In genomic region chr10:26725837-26726727, GRCh38 we compare ENCODE assay signal across 8 cellular contexts. TPM values are rescaled to one million over a fixed set of nuclear protein-coding genes. Genes with fewer than 3 reads are reported as not detected.
DNase-seq lines count a peak whose midpoint lies in the region; ATAC-seq, FAIRE-seq and TF ChIP-seq lines count a peak whose summit lies in the region.

No MANE protein-coding gene starts in this region.

- CTCF ChIA-PET in IMR-90 (lab: Yijun Ruan, JAX), result interaction anchor here (0.5 to 2.5 kb wide), 21 partner anchors 8 to 331 kb away, joined by 3 to 44 read pairs (median 4); partner anchors contain the start of genes ABI1 and PDSS1
- CTCF ChIA-PET in K562 (lab: Yijun Ruan, JAX; ENCODE audit: low intra/inter-chr PET ratio), result interaction anchor here (0.9 to 3.2 kb wide), 2 partner anchors 156 to 634 kb away, joined by 3 to 52 read pairs; no protein-coding TSS in a partner anchor

- no peak overlapping the region for H4K5ac ChIP-seq in IMR-90 (ENCODE audit: low read depth, low read length)

- H3K4ac ChIP-seq in IMR-90 (ENCODE audit: low read depth, low read length), result no peak overlapping the region

- ATAC-seq in IMR-90 (ENCODE audit: low read depth) (peak; percentile 81), SK-N-SH treated with all-trans-retinoic acid at 6 μM for 48 hours (peak; percentile 90), K562 (peak; percentile 81)

- H3K4me2 ChIP-seq in IMR-90 (ENCODE audit: low read depth, low read length) (no peak overlapping the region), K562 (ENCODE audit: insufficient read depth, low read length) (no peak overlapping the region), smooth muscle cell (no peak overlapping the region)

- H4K91ac ChIP-seq in IMR-90 (ENCODE audit: insufficient read depth, low read depth, low read length), result no peak overlapping the region

- no peak overlapping the region for H2BK20ac ChIP-seq in IMR-90 (ENCODE audit: low read depth, low read length)

- peak; percentile 87 for FAIRE-seq in K562 (lab: Jason Lieb, UNC)

- WGBS in IMR-90 (ENCODE audit: extremely low coverage in 2 of 2, insufficient read length in 1 of 2), 2 experiments, result 100% methylated on average over 1 of the region's 8 CpGs; no CpG with 5 or more reads in 1 of the 2 experiments
- 57% methylated on average over 8 of the region's 8 CpGs for WGBS in K562 (ENCODE audit: insufficient coverage, low coverage, missing lambda C conversion rate)
- WGBS in iPS DF 6.9 (ENCODE audit: insufficient coverage, insufficient read length), result no CpG with 5 or more reads among the region's 8 CpGs
- 64% methylated on average over 8 of the region's 8 CpGs for WGBS in smooth muscle cell (ENCODE audit: low lambda C conversion rate)

- in situ Hi-C loops in IMR-90 (cut with MboI; ENCODE audit: low sequenced_read_pairs) (no loop called here), K562 (cut with MboI) (loop anchor here (5.0 kb wide), 1 partner anchor 146 kb away; no protein-coding TSS in a partner anchor)

- H3K9me1 ChIP-seq in IMR-90 (ENCODE audit: insufficient read depth, low read length) (no peaks in the 10 kb centered on the region), K562 (ENCODE audit: control insufficient read depth, insufficient read depth, low read length) (no peaks in the 10 kb centered on the region)

- TF ChIP-seq POLR2A in IMR-90 (IDR thresholded peaks at IDR 0.05; ENCODE audit: low read depth, low read length), result no peak
- no peak for TF ChIP-seq POLR2A in K562 (conservative IDR thresholded peaks at IDR 0.05)

- no peak overlapping the region for H3K14ac ChIP-seq in IMR-90 (replicated peaks; ENCODE audit: low read depth, low read length)

- no peak overlapping the region for H3K56ac ChIP-seq in IMR-90 (ENCODE audit: extremely low read depth, insufficient read depth, low read length)

- H3K9me3 ChIP-seq in IMR-90 (ENCODE audit: control insufficient read depth, insufficient read depth, low read length), result no peaks in the 10 kb centered on the region
- H3K9me3 ChIP-seq in K562 (replicated peaks; ENCODE audit: control insufficient read depth, insufficient read depth, low read depth, low read length), result no peaks in the 10 kb centered on the region
- no peaks in the 10 kb centered on the region for H3K9me3 ChIP-seq in iPS DF 6.9 (ENCODE audit: control insufficient read depth, insufficient read depth, low read length)
- no peaks in the 10 kb centered on the region for H3K9me3 ChIP-seq in smooth muscle cell (replicated peaks; ENCODE audit: low read depth)

- no peaks in the 10 kb centered on the region for H3F3A ChIP-seq in smooth muscle cell (ENCODE audit: low read depth)

- intact Hi-C loops in IMR-90 (cut with micrococcal nuclease) (loop anchor here (1.0 kb wide), 3 partner anchors 32 to 156 kb away; no protein-coding TSS in a partner anchor), K562 (cut with micrococcal nuclease) (loop anchor here (2.0 to 10.0 kb wide), 4 partner anchors 109 to 629 kb away; no protein-coding TSS in a partner anchor)

- BruUV-seq in IMR-90 (replicated peaks; lab: Mats Ljungman, UMichigan) (no TSS peak), K562 (replicated peaks; lab: Mats Ljungman, UMichigan) (no TSS peak)

- H2AFZ ChIP-seq in IMR-90 (replicated peaks; ENCODE audit: low read length, poor library complexity) (no peak overlapping the region), K562 (ENCODE audit: low read depth, low read length) (no peak overlapping the region), smooth muscle cell (ENCODE audit: low read depth) (no peak overlapping the region)

- H2BK120ac ChIP-seq in IMR-90 (ENCODE audit: low read depth, low read length), result no peak overlapping the region

- POLR2A ChIA-PET in IMR-90 (lab: Charles Lee; ENCODE audit: unreplicated experiment) (no interaction called here), K562 (lab: Yijun Ruan, JAX) (interaction anchor here (0.7 to 1.3 kb wide), 4 partner anchors 9 to 20 kb away, joined by 3 to 7 read pairs (median 4); no protein-coding TSS in a partner anchor)

- H3K27me3 ChIP-seq in IMR-90 (ENCODE audit: control insufficient read depth, insufficient read depth, low read length) (no peaks in the 10 kb centered on the region), K562 (ENCODE audit: control insufficient read depth in 2 of 2, insufficient read depth in 2 of 2, low read length in 2 of 2) (no peaks in the 10 kb centered on the region; a peak in 1 of 5 replicates), iPS DF 6.9 (ENCODE audit: control insufficient read depth, insufficient read depth, low read length) (no peaks in the 10 kb centered on the region), smooth muscle cell (ENCODE audit: low read depth) (no peaks in the 10 kb centered on the region)

- dilution Hi-C loops in IMR-90 (cut with HindIII; ENCODE audit: low sequenced_read_pairs, unreplicated experiment), result no loop called here

- H2BK5ac ChIP-seq in IMR-90 (ENCODE audit: low read depth, low read length, poor library complexity, severe bottlenecking), result no peak overlapping the region

- H3K27ac ChIP-seq in IMR-90 (ENCODE audit: insufficient read depth, low read length) (no peak overlapping the region), K562 (ENCODE audit: extremely low read depth, low read depth, low read length) (no peak overlapping the region), iPS DF 6.9 (ENCODE audit: low read length) (no peak overlapping the region), smooth muscle cell (ENCODE audit: low read depth) (no peak overlapping the region)

- peaks cover 15% of the 10 kb centered on the region for H3K36me3 ChIP-seq in IMR-90 (ENCODE audit: control insufficient read depth, insufficient read depth, low read length)
- H3K36me3 ChIP-seq in K562 (ENCODE audit: control insufficient read depth, insufficient read depth, low read length), result peaks cover 91% of the 10 kb centered on the region
- peaks cover 2% of the 10 kb centered on the region; the same call in 1 of the 2 replicates for H3K36me3 ChIP-seq in iPS DF 6.9 (ENCODE audit: control insufficient read depth, insufficient read depth, low read length)
- peaks cover 2% of the 10 kb centered on the region for H3K36me3 ChIP-seq in smooth muscle cell (ENCODE audit: low read depth)

- H3K4me3 ChIP-seq in IMR-90 (ENCODE audit: insufficient read depth, low read depth, low read length), result no peak overlapping the region
- H3K4me3 ChIP-seq in K562, result no peak overlapping the region
- no peak overlapping the region for H3K4me3 ChIP-seq in iPS DF 6.9 (ENCODE audit: low read length)
- no peak overlapping the region for H3K4me3 ChIP-seq in smooth muscle cell

- no peaks in the 10 kb centered on the region for H3K4me1 ChIP-seq in IMR-90 (ENCODE audit: control insufficient read depth, insufficient read depth, low read length)
- H3K4me1 ChIP-seq in K562 (replicated peaks in 1 of 2; ENCODE audit: control insufficient read depth in 2 of 2, insufficient read depth in 2 of 2, low read length in 2 of 2), result no peaks in the 10 kb centered on the region
- no peaks in the 10 kb centered on the region for H3K4me1 ChIP-seq in iPS DF 6.9 (ENCODE audit: control insufficient read depth, insufficient read depth, low read length)
- H3K4me1 ChIP-seq in smooth muscle cell (ENCODE audit: low read depth), result no peaks in the 10 kb centered on the region

- no peak for TF ChIP-seq EP300 in K562 (IDR thresholded peaks at IDR 0.05; ENCODE audit: low read length)

- DNase-seq in activated gamma-delta T cell treated with Interleukin-2 at 50 U/mL for 16 hours, result peak; percentile 35
- no peak for DNase-seq in activated gamma-delta T cell (lab: John Stamatoyannopoulos, UW)
- DNase-seq in IMR-90, result peak; percentile 67
- peak; percentile 51 to 62 (median 58) for DNase-seq in K562 (ENCODE audit: extremely low read depth in 1 of 4, low spot score in 3 of 4)
- DNase-seq in iPS DF 6.9 (ENCODE audit: low read depth, low spot score), result peak; percentile 2
- no peak for DNase-seq in smooth muscle cell (lab: John Stamatoyannopoulos, UW; ENCODE audit: unreplicated experiment)
- no peak for DNase-seq in NCI-H187 treated with DMSO at 0.1 percent for 48 hours (lab: John Stamatoyannopoulos, UW)

- H2AK9ac ChIP-seq in IMR-90 (replicated peaks; ENCODE audit: low read depth, low read length, poor library complexity), result no peak overlapping the region

- no peak overlapping the region for H3K9ac ChIP-seq in IMR-90 (ENCODE audit: low read depth, low read length)
- H3K9ac ChIP-seq in K562 (ENCODE audit: insufficient read depth in 1 of 2, low read depth in 2 of 2, low read length in 2 of 2), result no peak overlapping the region
- no peak overlapping the region for H3K9ac ChIP-seq in smooth muscle cell (ENCODE audit: low read depth)

- H3K79me1 ChIP-seq in IMR-90 (ENCODE audit: low read depth in 1 of 2, low read length in 2 of 2), result no peaks in the 10 kb centered on the region

- no peak overlapping the region for H2AK5ac ChIP-seq in IMR-90 (ENCODE audit: low read depth, low read length)

- H4K8ac ChIP-seq in IMR-90 (ENCODE audit: low read depth in 2 of 2, low read length in 2 of 2), result no peak overlapping the region

- no peak overlapping the region for H3K18ac ChIP-seq in IMR-90 (ENCODE audit: low read depth, low read length)

- H4K20me1 ChIP-seq in IMR-90 (ENCODE audit: insufficient read depth, low read length) (no peaks in the 10 kb centered on the region), K562 (replicated peaks; ENCODE audit: control insufficient read depth, insufficient read depth, low read length) (no peaks in the 10 kb centered on the region), smooth muscle cell (ENCODE audit: low read depth) (no peaks in the 10 kb centered on the region)

- peak; percentile 85 for TF ChIP-seq RAD21 in IMR-90 (IDR thresholded peaks at IDR 0.05; ENCODE audit: low read length)
- TF ChIP-seq RAD21 in K562 (CRISPR knock-in tag; conservative IDR thresholded peaks at IDR 0.05 in 1 of 2, IDR thresholded peaks at IDR 0.05 in 1 of 2), result peak; percentile 80 to 82

- H3K79me2 ChIP-seq in K562 (ENCODE audit: control insufficient read depth, insufficient read depth, low read length) (no peaks in the 10 kb centered on the region), smooth muscle cell (ENCODE audit: low read depth) (no peaks in the 10 kb centered on the region)

- H3K23ac ChIP-seq in IMR-90 (ENCODE audit: low read depth, low read length), result no peak overlapping the region

- H2BK15ac ChIP-seq in IMR-90 (ENCODE audit: low read depth, low read length), result no peak overlapping the region

- peak; percentile 84 for TF ChIP-seq CTCF in IMR-90 (conservative IDR thresholded peaks at IDR 0.05; ENCODE audit: low read depth, low read length)
- peak; percentile 73 to 88 (median 81) for TF ChIP-seq CTCF in K562 (IDR thresholded peaks at IDR 0.05 in 2 of 3, conservative IDR thresholded peaks at IDR 0.05 in 1 of 3; ENCODE audit: insufficient read depth in 2 of 3, low read depth in 1 of 3, low read length in 3 of 3)
- TF ChIP-seq CTCF in smooth muscle cell (IDR thresholded peaks at IDR 0.05; ENCODE audit: borderline replicate concordance, insufficient read depth, poor library complexity, severe bottlenecking), result peak; percentile 83

RNA-seq across cellular contexts. Expression of gene PDSS1, which starts 28.6 kb away (rescaled TPM):
- total RNA-seq in IMR-90 (2012; rRNA removed), result 9.7 and 11.1 TPM in 2 replicates
- 10.3 and 13.2 TPM in 2 replicates for polyA plus RNA-seq in IMR-90 (2012; rRNA removed)
- polyA plus RNA-seq in IMR-90 (2012; cell fraction: cytosol; rRNA removed), result 2.6 and 7.7 TPM in 2 replicates
- polyA plus RNA-seq in IMR-90 (2012; cell fraction: nucleus; rRNA removed; ENCODE audit: low replicate concordance), result 2.8 and 10.5 TPM in 2 replicates
- total RNA-seq in K562 (2011; cell fraction: chromatin; rRNA removed; ENCODE audit: low replicate concordance), result 36.2 and 51.4 TPM in 2 replicates
- total RNA-seq in K562 (2011; cell fraction: nucleolus; rRNA removed), result 23.7 and 29.5 TPM in 2 replicates
- 31.1 and 36.9 TPM in 2 replicates for total RNA-seq in K562 (2011; cell fraction: nucleoplasm; rRNA removed)
- 44.9 and 48.4 TPM in 2 replicates for total RNA-seq in K562 (2014; rRNA removed)
- 35.7 and 36.6 TPM in 2 replicates for total RNA-seq in K562 (2014; rRNA removed; fragmentation: Illumina TruSeq; extraction: Trizol)
- total RNA-seq in K562 (2015; rRNA removed; fragmentation: Illumina TruSeq; extraction: Trizol), result 42.8 and 45.3 TPM in 2 replicates
- total RNA-seq in K562 (2021), result 30.9 and 36.5 TPM in 2 replicates
- polyA plus RNA-seq in K562 (2011; rRNA removed), result 48.0 and 59.5 TPM in 2 replicates
- polyA plus RNA-seq in K562 (2011; cell fraction: cytosol; rRNA removed), result 28.5 and 38.2 TPM in 2 replicates
- 50.4 and 58.2 TPM in 2 replicates for polyA plus RNA-seq in K562 (2011; cell fraction: nucleus; rRNA removed)
- polyA plus RNA-seq in K562 (2012), result 15.5 and 23.2 TPM in 2 replicates
- polyA plus RNA-seq in K562 (2014; fragmentation: Illumina TruSeq; extraction: Trizol), result 32.4 and 48.3 TPM in 2 replicates
- polyA plus RNA-seq in K562 (2014; fragmentation: Nextera tagmentation; extraction: Ambion mirVana), result 10 to 100 TPM; 11.0 to 18.2 TPM
- polyA plus RNA-seq in K562 (2014; rRNA removed), result 52.2 and 55.6 TPM in 2 replicates
- polyA minus RNA-seq in K562 (2011; rRNA and poly(A)+ RNA removed), result 45.0 and 56.8 TPM in 2 replicates
- polyA minus RNA-seq in K562 (2011; cell fraction: cytosol; rRNA and poly(A)+ RNA removed), result 10.6 and 19.2 TPM in 2 replicates
- polyA minus RNA-seq in K562 (2011; cell fraction: nucleus; rRNA and poly(A)+ RNA removed), result 24.8 and 41.7 TPM in 2 replicates
- 5.2 and 14.0 TPM in 2 replicates for total RNA-seq in smooth muscle cell
- polyA plus RNA-seq in smooth muscle cell, result 5.1 and 6.8 TPM in 2 replicates

Comparison
In these comparisons a context has a peak if more than half of its experiments do, and no peak if none do; other contexts are left out.
1. DNase-seq: peak in activated gamma-delta T cell treated with Interleukin-2 at 50 U/mL for 16 hours (single experiment), IMR-90 (single experiment), K562 (4 of 4) and iPS DF 6.9 (single experiment); none in activated gamma-delta T cell (single experiment), smooth muscle cell (single experiment) and NCI-H187 treated with DMSO at 0.1 percent for 48 hours (single experiment).
2. Peak in every context shown above with its lines, with median percentiles within 50 percentile points of each other: ATAC-seq and CTCF ChIP-seq.